Comparison of ENCODE assay signal across 1 cellular context in the genomic region with DNA sequence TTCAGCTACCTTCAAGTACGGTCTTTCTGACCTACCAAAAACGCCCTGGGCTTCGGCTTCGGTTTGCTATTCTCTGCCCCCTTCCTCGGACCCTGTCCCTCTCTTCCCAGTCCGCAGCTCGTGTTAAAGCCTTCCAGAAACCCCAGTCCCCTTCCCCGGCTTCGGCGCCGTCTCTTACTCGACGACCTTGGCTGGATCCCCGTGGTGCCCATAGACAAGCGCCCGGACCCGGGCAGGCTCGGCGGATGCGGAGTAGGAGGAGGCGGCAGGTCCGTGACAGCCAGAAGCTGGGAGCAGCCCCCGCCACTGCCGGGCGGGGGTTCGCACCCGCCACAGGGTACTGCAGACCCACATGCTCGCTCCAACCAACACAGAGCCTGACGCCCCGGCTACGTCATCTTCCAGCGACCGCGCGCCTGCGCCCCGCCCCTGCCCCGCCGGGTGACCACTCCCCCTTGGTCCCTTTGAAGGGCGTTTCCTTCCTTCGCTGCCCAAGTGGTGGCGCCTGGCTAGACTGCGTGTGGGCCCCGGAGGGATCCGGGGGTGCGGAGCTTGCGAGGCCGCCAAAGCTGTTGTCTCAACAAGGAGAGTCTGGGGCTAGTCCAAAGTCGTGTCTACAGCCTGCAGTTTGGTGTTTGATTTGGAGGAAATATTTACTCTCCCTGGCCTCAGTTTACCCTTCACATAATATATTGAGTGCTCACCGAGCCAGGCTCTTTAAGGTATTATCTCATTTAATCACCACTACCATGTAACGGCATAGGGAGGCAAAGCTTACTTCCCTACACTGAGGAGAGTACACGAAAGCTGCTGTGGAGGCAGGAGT.
TF ChIP-seq lines count a peak whose summit lies in the region.

A gene with protein sequence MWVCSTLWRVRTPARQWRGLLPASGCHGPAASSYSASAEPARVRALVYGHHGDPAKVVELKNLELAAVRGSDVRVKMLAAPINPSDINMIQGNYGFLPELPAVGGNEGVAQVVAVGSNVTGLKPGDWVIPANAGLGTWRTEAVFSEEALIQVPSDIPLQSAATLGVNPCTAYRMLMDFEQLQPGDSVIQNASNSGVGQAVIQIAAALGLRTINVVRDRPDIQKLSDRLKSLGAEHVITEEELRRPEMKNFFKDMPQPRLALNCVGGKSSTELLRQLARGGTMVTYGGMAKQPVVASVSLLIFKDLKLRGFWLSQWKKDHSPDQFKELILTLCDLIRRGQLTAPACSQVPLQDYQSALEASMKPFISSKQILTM (minus strand): TSS at position 382 of the 826 bp plus-strand sequence. CDS start 28 bp downstream, at position 354.

TF ChIP-seq in K562, 482 proteins besides CTCF, POLR2A, EP300 and RAD21 (continued from another document and continues in another):
- peak; percentile 66; the same call in 1 of the 2 replicates for TF ChIP-seq DMBX1 (CRISPR knock-in tag; IDR thresholded peaks at IDR 0.05; ENCODE audit: borderline replicate concordance)
- TF ChIP-seq ELF2 (CRISPR knock-in tag; IDR thresholded peaks at IDR 0.05): no peak
- TF ChIP-seq SMARCE1 (IDR thresholded peaks at IDR 0.05): 0 out of 2 replicates have a peak, but pooled peaks have one; percentile 17
- peak; percentile 39 for TF ChIP-seq RBM22 (IDR thresholded peaks at IDR 0.05; ENCODE audit: low read depth, low read length, poor library complexity, severe bottlenecking)
- TF ChIP-seq, protein P1, sequence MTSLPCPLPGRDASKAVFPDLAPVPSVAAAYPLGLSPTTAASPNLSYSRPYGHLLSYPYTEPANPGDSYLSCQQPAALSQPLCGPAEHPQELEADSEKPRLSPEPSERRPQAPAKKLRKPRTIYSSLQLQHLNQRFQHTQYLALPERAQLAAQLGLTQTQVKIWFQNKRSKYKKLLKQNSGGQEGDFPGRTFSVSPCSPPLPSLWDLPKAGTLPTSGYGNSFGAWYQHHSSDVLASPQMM (CRISPR knock-in tag; IDR thresholded peaks at IDR 0.05): no peak
- peak; percentile 38; the same call in 1 of the 2 replicates for TF ChIP-seq EGR1 (conservative IDR thresholded peaks at IDR 0.05)
- TF ChIP-seq, protein P2, sequence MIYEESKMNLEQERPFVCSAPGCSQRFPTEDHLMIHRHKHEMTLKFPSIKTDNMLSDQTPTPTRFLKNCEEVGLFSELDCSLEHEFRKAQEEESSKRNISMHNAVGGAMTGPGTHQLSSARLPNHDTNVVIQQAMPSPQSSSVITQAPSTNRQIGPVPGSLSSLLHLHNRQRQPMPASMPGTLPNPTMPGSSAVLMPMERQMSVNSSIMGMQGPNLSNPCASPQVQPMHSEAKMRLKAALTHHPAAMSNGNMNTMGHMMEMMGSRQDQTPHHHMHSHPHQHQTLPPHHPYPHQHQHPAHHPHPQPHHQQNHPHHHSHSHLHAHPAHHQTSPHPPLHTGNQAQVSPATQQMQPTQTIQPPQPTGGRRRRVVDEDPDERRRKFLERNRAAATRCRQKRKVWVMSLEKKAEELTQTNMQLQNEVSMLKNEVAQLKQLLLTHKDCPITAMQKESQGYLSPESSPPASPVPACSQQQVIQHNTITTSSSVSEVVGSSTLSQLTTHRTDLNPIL (CRISPR knock-in tag; IDR thresholded peaks at IDR 0.05): no peak
- no peak; the same call in 1 of the 2 replicates for TF ChIP-seq FOSL1 (tag; conservative IDR thresholded peaks at IDR 0.05)
- 0 out of 2 replicates have a peak, but pooled peaks have one; percentile 30 for TF ChIP-seq ZNF79 (CRISPR knock-in tag; IDR thresholded peaks at IDR 0.05; ENCODE audit: low read depth)
- TF ChIP-seq ZBTB1 (CRISPR knock-in tag; IDR thresholded peaks at IDR 0.05; ENCODE audit: borderline replicate concordance, low read depth): 0 out of 2 replicates have a peak, but pooled peaks have one; percentile 3
- TF ChIP-seq SAP30 (IDR thresholded peaks at IDR 0.05; ENCODE audit: borderline replicate concordance, insufficient read depth, low read depth, low read length, poor library complexity, severe bottlenecking): peak; percentile 97
- TF ChIP-seq ZBTB17 (CRISPR knock-in tag; IDR thresholded peaks at IDR 0.05): no peak
- TF ChIP-seq WHSC1 (IDR thresholded peaks at IDR 0.05; ENCODE audit: low read length): no peak
- peak; percentile 64 for TF ChIP-seq HNRNPLL (IDR thresholded peaks at IDR 0.05; ENCODE audit: low read depth, low read length, poor library complexity, severe bottlenecking)
- TF ChIP-seq GABPA (tag; conservative IDR thresholded peaks at IDR 0.05; ENCODE audit: low read depth): peak; percentile 40; the same call in 1 of the 2 replicates
- no peak for TF ChIP-seq HDAC8 (tag; IDR thresholded peaks at IDR 0.05)
- TF ChIP-seq, protein P3, sequence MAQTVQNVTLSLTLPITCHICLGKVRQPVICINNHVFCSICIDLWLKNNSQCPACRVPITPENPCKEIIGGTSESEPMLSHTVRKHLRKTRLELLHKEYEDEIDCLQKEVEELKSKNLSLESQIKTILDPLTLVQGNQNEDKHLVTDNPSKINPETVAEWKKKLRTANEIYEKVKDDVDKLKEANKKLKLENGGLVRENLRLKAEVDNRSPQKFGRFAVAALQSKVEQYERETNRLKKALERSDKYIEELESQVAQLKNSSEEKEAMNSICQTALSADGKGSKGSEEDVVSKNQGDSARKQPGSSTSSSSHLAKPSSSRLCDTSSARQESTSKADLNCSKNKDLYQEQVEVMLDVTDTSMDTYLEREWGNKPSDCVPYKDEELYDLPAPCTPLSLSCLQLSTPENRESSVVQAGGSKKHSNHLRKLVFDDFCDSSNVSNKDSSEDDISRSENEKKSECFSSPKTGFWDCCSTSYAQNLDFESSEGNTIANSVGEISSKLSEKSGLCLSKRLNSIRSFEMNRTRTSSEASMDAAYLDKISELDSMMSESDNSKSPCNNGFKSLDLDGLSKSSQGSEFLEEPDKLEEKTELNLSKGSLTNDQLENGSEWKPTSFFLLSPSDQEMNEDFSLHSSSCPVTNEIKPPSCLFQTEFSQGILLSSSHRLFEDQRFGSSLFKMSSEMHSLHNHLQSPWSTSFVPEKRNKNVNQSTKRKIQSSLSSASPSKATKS (CRISPR knock-in tag; IDR thresholded peaks at IDR 0.05): no peak
- no peak for TF ChIP-seq NFIX (CRISPR knock-in tag; IDR thresholded peaks at IDR 0.05; ENCODE audit: low read depth)
- TF ChIP-seq, protein P4, sequence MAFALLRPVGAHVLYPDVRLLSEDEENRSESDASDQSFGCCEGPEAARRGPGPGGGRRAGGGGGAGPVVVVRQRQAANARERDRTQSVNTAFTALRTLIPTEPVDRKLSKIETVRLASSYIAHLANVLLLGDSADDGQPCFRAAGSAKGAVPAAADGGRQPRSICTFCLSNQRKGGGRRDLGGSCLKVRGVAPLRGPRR (CRISPR knock-in tag; IDR thresholded peaks at IDR 0.05): no peak
- no peak for TF ChIP-seq THRAP3 (IDR thresholded peaks at IDR 0.05; ENCODE audit: borderline replicate concordance)
- no peak for TF ChIP-seq ZFP1 (CRISPR knock-in tag; IDR thresholded peaks at IDR 0.05)
- TF ChIP-seq PHF20 (IDR thresholded peaks at IDR 0.05; ENCODE audit: partially characterized antibody): peak; percentile 90
- TF ChIP-seq ZNF586 (CRISPR knock-in tag; conservative IDR thresholded peaks at IDR 0.05): no peak
- TF ChIP-seq, protein P5, sequence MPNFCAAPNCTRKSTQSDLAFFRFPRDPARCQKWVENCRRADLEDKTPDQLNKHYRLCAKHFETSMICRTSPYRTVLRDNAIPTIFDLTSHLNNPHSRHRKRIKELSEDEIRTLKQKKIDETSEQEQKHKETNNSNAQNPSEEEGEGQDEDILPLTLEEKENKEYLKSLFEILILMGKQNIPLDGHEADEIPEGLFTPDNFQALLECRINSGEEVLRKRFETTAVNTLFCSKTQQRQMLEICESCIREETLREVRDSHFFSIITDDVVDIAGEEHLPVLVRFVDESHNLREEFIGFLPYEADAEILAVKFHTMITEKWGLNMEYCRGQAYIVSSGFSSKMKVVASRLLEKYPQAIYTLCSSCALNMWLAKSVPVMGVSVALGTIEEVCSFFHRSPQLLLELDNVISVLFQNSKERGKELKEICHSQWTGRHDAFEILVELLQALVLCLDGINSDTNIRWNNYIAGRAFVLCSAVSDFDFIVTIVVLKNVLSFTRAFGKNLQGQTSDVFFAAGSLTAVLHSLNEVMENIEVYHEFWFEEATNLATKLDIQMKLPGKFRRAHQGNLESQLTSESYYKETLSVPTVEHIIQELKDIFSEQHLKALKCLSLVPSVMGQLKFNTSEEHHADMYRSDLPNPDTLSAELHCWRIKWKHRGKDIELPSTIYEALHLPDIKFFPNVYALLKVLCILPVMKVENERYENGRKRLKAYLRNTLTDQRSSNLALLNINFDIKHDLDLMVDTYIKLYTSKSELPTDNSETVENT (CRISPR knock-in tag; IDR thresholded peaks at IDR 0.05): 0 out of 2 replicates have a peak, but pooled peaks have one; percentile 46
- peak; percentile 85 for TF ChIP-seq HNRNPL (IDR thresholded peaks at IDR 0.05; ENCODE audit: low read depth, low read length)
- TF ChIP-seq KAT2B (IDR thresholded peaks at IDR 0.05; ENCODE audit: low read depth, low read length): peak; percentile 64
- TF ChIP-seq MTA1 (IDR thresholded peaks at IDR 0.05; ENCODE audit: borderline replicate concordance): peak; percentile 99
- peak; percentile 79 for TF ChIP-seq TAF1 (IDR thresholded peaks at IDR 0.05; ENCODE audit: control insufficient read depth, extremely low read depth, insufficient read depth, low read length, severe bottlenecking)
- TF ChIP-seq, protein P6, sequence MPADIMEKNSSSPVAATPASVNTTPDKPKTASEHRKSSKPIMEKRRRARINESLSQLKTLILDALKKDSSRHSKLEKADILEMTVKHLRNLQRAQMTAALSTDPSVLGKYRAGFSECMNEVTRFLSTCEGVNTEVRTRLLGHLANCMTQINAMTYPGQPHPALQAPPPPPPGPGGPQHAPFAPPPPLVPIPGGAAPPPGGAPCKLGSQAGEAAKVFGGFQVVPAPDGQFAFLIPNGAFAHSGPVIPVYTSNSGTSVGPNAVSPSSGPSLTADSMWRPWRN (IDR thresholded peaks at IDR 0.05; ENCODE audit: low read depth): no peak
- peak; percentile 99 for TF ChIP-seq SP1 (CRISPR knock-in tag; IDR thresholded peaks at IDR 0.05)
- TF ChIP-seq, protein P7, sequence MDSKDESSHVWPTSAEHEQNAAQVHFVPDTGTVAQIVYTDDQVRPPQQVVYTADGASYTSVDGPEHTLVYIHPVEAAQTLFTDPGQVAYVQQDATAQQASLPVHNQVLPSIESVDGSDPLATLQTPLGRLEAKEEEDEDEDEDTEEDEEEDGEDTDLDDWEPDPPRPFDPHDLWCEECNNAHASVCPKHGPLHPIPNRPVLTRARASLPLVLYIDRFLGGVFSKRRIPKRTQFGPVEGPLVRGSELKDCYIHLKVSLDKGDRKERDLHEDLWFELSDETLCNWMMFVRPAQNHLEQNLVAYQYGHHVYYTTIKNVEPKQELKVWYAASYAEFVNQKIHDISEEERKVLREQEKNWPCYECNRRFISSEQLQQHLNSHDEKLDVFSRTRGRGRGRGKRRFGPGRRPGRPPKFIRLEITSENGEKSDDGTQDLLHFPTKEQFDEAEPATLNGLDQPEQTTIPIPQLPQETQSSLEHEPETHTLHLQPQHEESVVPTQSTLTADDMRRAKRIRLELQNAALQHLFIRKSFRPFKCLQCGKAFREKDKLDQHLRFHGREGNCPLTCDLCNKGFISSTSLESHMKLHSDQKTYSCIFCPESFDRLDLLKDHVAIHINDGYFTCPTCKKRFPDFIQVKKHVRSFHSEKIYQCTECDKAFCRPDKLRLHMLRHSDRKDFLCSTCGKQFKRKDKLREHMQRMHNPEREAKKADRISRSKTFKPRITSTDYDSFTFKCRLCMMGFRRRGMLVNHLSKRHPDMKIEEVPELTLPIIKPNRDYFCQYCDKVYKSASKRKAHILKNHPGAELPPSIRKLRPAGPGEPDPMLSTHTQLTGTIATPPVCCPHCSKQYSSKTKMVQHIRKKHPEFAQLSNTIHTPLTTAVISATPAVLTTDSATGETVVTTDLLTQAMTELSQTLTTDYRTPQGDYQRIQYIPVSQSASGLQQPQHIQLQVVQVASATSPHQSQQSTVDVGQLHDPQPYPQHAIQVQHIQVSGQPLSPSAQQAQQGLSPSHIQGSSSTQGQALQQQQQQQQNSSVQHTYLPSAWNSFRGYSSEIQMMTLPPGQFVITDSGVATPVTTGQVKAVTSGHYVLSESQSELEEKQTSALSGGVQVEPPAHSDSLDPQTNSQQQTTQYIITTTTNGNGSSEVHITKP (IDR thresholded peaks at IDR 0.05; ENCODE audit: partially characterized antibody): peak; percentile 60
- TF ChIP-seq FIP1L1 (IDR thresholded peaks at IDR 0.05; ENCODE audit: low read depth, low read length, poor library complexity, severe bottlenecking): no peak
- TF ChIP-seq ZKSCAN1 (IDR thresholded peaks at IDR 0.05; ENCODE audit: low read depth, low read length): peak; percentile 48; the same call in 1 of the 2 replicates
- TF ChIP-seq, protein P8, sequence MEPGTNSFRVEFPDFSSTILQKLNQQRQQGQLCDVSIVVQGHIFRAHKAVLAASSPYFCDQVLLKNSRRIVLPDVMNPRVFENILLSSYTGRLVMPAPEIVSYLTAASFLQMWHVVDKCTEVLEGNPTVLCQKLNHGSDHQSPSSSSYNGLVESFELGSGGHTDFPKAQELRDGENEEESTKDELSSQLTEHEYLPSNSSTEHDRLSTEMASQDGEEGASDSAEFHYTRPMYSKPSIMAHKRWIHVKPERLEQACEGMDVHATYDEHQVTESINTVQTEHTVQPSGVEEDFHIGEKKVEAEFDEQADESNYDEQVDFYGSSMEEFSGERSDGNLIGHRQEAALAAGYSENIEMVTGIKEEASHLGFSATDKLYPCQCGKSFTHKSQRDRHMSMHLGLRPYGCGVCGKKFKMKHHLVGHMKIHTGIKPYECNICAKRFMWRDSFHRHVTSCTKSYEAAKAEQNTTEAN (CRISPR knock-in tag; IDR thresholded peaks at IDR 0.05): 0 out of 2 replicates have a peak, but pooled peaks have one; percentile 82
- TF ChIP-seq MXI1 (IDR thresholded peaks at IDR 0.05; ENCODE audit: low read depth, low read length): peak; percentile 92
- peak; percentile 10 to 47; a peak in 2 of 4 replicates for TF ChIP-seq RCOR1 (IDR thresholded peaks at IDR 0.05; ENCODE audit: borderline replicate concordance in 1 of 2, low read depth in 2 of 2, low read length in 2 of 2)
- TF ChIP-seq ADNP (tag; IDR thresholded peaks at IDR 0.05): peak; percentile 5; the same call in 1 of the 2 replicates
- TF ChIP-seq, protein P9, sequence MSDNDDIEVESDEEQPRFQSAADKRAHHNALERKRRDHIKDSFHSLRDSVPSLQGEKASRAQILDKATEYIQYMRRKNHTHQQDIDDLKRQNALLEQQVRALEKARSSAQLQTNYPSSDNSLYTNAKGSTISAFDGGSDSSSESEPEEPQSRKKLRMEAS (CRISPR knock-in tag; IDR thresholded peaks at IDR 0.05): peak; percentile 99
- TF ChIP-seq EHMT2 (IDR thresholded peaks at IDR 0.05): no peak
- TF ChIP-seq, protein P10, sequence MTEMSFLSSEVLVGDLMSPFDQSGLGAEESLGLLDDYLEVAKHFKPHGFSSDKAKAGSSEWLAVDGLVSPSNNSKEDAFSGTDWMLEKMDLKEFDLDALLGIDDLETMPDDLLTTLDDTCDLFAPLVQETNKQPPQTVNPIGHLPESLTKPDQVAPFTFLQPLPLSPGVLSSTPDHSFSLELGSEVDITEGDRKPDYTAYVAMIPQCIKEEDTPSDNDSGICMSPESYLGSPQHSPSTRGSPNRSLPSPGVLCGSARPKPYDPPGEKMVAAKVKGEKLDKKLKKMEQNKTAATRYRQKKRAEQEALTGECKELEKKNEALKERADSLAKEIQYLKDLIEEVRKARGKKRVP (CRISPR knock-in tag; IDR thresholded peaks at IDR 0.05): no peak
- TF ChIP-seq ZNF699 (CRISPR knock-in tag; IDR thresholded peaks at IDR 0.05; ENCODE audit: insufficient replicate concordance): no peak
- no peak; the same call in 1 of the 2 replicates for TF ChIP-seq TEAD4 (IDR thresholded peaks at IDR 0.05; ENCODE audit: low read length)
- no peak; the same call in 1 of the 2 replicates for TF ChIP-seq TEAD4 (CRISPR knock-in tag; IDR thresholded peaks at IDR 0.05; ENCODE audit: borderline replicate concordance)
- peak; percentile 43; the same call in 1 of the 2 replicates for TF ChIP-seq ETV1 (tag; conservative IDR thresholded peaks at IDR 0.05; ENCODE audit: low read depth)
- TF ChIP-seq FOXK2 (conservative IDR thresholded peaks at IDR 0.05 in 1 of 2, IDR thresholded peaks at IDR 0.05 in 1 of 2; ENCODE audit: low read depth in 2 of 2): peak; percentile 91 to 95
- TF ChIP-seq ELF1 (tag; IDR thresholded peaks at IDR 0.05): 0 out of 2 replicates have a peak, but pooled peaks have one; percentile 30
